21 cellular contexts compared by ENCODE assay signal in genomic region chr2:163984991-163985390, GRCh38.
"Had no signal": no experiment of that assay in that cellular context is flagged by ENCODE, and none has a peak within 500 bp of the region (broad histone marks: within the 10 kb centered on the region; RNA-seq: fewer than 3 reads in every experiment).

No MANE protein-coding gene starts in this region.

- H3K9me3 ChIP-seq: ascending aorta had no signal

- H3K4me3 ChIP-seq: ascending aorta, coronary artery, dorsolateral prefrontal cortex had no signal

- H3K4me1 ChIP-seq: ascending aorta had no signal

- H3K27ac ChIP-seq: ascending aorta, coronary artery, dorsolateral prefrontal cortex, WERI-Rb-1 had no signal

- DNase-seq: activated B cell treated with CpG ODN at 0.5 μM for 24 hours; activated CD4-positive, alpha-beta memory T cell treated with anti-CD3 and anti-CD28 coated beads for 36 hours; activated CD4-positive, alpha-beta T cell treated with anti-CD3 and anti-CD28 coated beads, Interleukin-2, amount 10 ng/mL, durations not matched to agents 24 days and 14 days; activated CD8-positive, alpha-beta memory T cell treated with anti-CD3 and anti-CD28 coated beads, Interleukin-2, amount 10 ng/mL, durations not matched to agents 7 days and 5 days; activated CD8-positive, alpha-beta memory T cell treated with anti-CD3 and anti-CD28 coated beads, Interleukin-2, amount 50 U/mL, for 4 hours; activated CD8-positive, alpha-beta T cell treated with anti-CD3 and anti-CD28 coated beads, Interleukin-2, amount 10 ng/mL, durations not matched to agents 7 days and 5 days; activated effector memory CD4-positive, alpha-beta T cell treated with anti-CD3 and anti-CD28 coated beads, Interleukin-2, amount 50 U/mL, for 16 hours; activated naive CD4-positive, alpha-beta T cell treated with anti-CD3 and anti-CD28 coated beads, Interleukin-2, amount 10 ng/mL, durations not matched to agents 7 days and 5 days; activated naive CD8-positive, alpha-beta T cell treated with anti-CD3 and anti-CD28 coated beads, Interleukin-2, amount 10 ng/mL, durations not matched to agents 7 days and 5 days; activated T-cell treated with anti-CD3 and anti-CD28 coated beads, Interleukin-2, amount 50 U/mL, for 24 hours; dorsolateral prefrontal cortex; effector memory CD4-positive, alpha-beta T cell; endodermal cell; foreskin fibroblast; head of caudate nucleus; T-helper 1 cell; T-helper 17 cell; T1000; WERI-Rb-1 had no signal

- H3K27me3 ChIP-seq: ascending aorta, dorsolateral prefrontal cortex had no signal

- H3K36me3 ChIP-seq: ascending aorta, WERI-Rb-1 had no signal
